ENCODE assay signal across 5 cellular contexts in genomic region chr18:10755855-10756254, GRCh38.
"Had no signal": no experiment of that assay in that cellular context is flagged by ENCODE, and none has a peak within 500 bp of the region (broad histone marks: within the 10 kb centered on the region; RNA-seq: fewer than 3 reads in every experiment).

No MANE protein-coding gene starts in this region.

- FAIRE-seq: HTR-8/SVneo had no signal

- DNase-seq: IMR-90, KBM-7, KG1 had no signal

- H3K27ac ChIP-seq: HL-60 had no signal
